In genomic region chr10:122331615-122332446, GRCh38 we compare ENCODE assay signal across 17 cellular contexts. TPM values are rescaled to one million over a fixed set of nuclear protein-coding genes. Genes with fewer than 3 reads are reported as not detected.
DNase-seq lines count a peak whose midpoint lies in the region; ATAC-seq and TF ChIP-seq lines count a peak whose summit lies in the region.
"Had no signal": no experiment of that assay in that cellular context is flagged by ENCODE, and none has a peak within 500 bp of the region (broad histone marks: within the 10 kb centered on the region; RNA-seq: fewer than 3 reads in every experiment).

No MANE protein-coding gene starts in this region.

- no peaks in the 10 kb centered on the region for H4K20me1 ChIP-seq in hepatocyte (ENCODE audit: insufficient read depth, poor library complexity, severe bottlenecking)

- H2AFZ ChIP-seq in hepatocyte: peak overlapping the region; percentile 29

- H3K9me2 ChIP-seq in hepatocyte (replicated peaks; ENCODE audit: insufficient read depth): no peaks in the 10 kb centered on the region

- no peak for TF ChIP-seq POLR2A in testis (IDR thresholded peaks at IDR 0.05)

- no peaks in the 10 kb centered on the region for H3K79me2 ChIP-seq in hepatocyte

- H3K27ac ChIP-seq in hepatocyte: peak overlapping the region; percentile 53
- no peak overlapping the region for H3K27ac ChIP-seq in testis
- H3K27ac ChIP-seq: SJCRH30 had no signal

- H3K9me3 ChIP-seq in hepatocyte (ENCODE audit: low read depth): no peaks in the 10 kb centered on the region
- no peaks in the 10 kb centered on the region for H3K9me3 ChIP-seq in testis
- H3K9me3 ChIP-seq: SJCRH30 had no signal

- 77% methylated on average over 16 of the region's 16 CpGs for WGBS in hepatocyte (ENCODE audit: low lambda C conversion rate, missing lambda C conversion rate)
- WGBS in testis, 2 donors: 80 to 84% methylated on average over 16 of the region's 16 CpGs

- TF ChIP-seq CTCF in hepatocyte (IDR thresholded peaks at IDR 0.05; ENCODE audit: poor library complexity): no peak
- no peak for TF ChIP-seq CTCF in testis (IDR thresholded peaks at IDR 0.05)

- H3K4me2 ChIP-seq in hepatocyte: peak overlapping the region; percentile 45

- intact Hi-C loops in testis (cut with DNase I; ENCODE audit: low total_unique reads): no loop called here

- ATAC-seq in HG02981 (IDR thresholded peaks at IDR 0.05; ENCODE audit: unreplicated experiment) (no peak), HG03460 (IDR thresholded peaks at IDR 0.05; ENCODE audit: unreplicated experiment) (no peak)
- ATAC-seq: activated CD8-positive, alpha-beta T cell treated with anti-CD3 and anti-CD28 coated beads for 36 hours; activated T-helper 17 cell treated with anti-CD3 and anti-CD28 coated beads, Interleukin-2, amount 50 U/mL, for 72 hours; natural killer cell treated with Interleukin-12 subunit alpha and Interleukin-12 subunit beta and Interleukin-15 and Interleukin-18, amount 100 ng/mL, for 72 hours had no signal

- peak; percentile 80 for DNase-seq in Ammon's horn (ENCODE audit: low spot score)
- peak; percentile 61 for DNase-seq in RPMI7951 (ENCODE audit: low read depth)
- DNase-seq in hepatocyte (ENCODE audit: low spot score): no peak
- DNase-seq in nucleus accumbens (lab: John Stamatoyannopoulos, UW): peak in 38 of 56 donors; percentile 9 to 66 (median 43)
- no peak for DNase-seq in DMS153 (lab: John Stamatoyannopoulos, UW)
- DNase-seq in testis: no peak
- DNase-seq: activated CD8-positive, alpha-beta T cell treated with anti-CD3 and anti-CD28 coated beads for 36 hours; CD4-positive, alpha-beta T cell; HCEC 1CT; NCI-H146; NCI-H2227 treated with DMSO at 0.1 percent for 48 hours; SJCRH30; stimulated activated naive CD4-positive, alpha-beta T cell had no signal

- H3K4me3 ChIP-seq in hepatocyte (no peak overlapping the region), testis (no peak overlapping the region)
- H3K4me3 ChIP-seq: SJCRH30 had no signal

- H3K4me1 ChIP-seq in hepatocyte (ENCODE audit: insufficient read depth) (no peaks in the 10 kb centered on the region), testis (no peaks in the 10 kb centered on the region)
- H3K4me1 ChIP-seq: SJCRH30 had no signal

- H3K36me3 ChIP-seq in hepatocyte (replicated peaks; ENCODE audit: insufficient read depth, low read depth) (no peaks in the 10 kb centered on the region), testis (ENCODE audit: low read depth, missing control alignments) (no peaks in the 10 kb centered on the region)
- H3K36me3 ChIP-seq: SJCRH30 had no signal

- H3K27me3 ChIP-seq in hepatocyte: no peaks in the 10 kb centered on the region
- H3K27me3 ChIP-seq in testis: no peaks in the 10 kb centered on the region

RNA-seq across cellular contexts. Expression of gene PLEKHA1, which starts 42.7 kb away (rescaled TPM):
- total RNA-seq in RPMI7951 (2014; rRNA removed; shearing (Covaris generic)): 10.0 and 15.8 TPM in 2 replicates
- total RNA-seq in hepatocyte: 60.9 and 62.6 TPM in 2 replicates
- polyA plus RNA-seq in hepatocyte: 54.0 and 60.2 TPM in 2 replicates
- total RNA-seq in testis: 10 to 100 TPM; 27.6 to 35.7 TPM
- 66.6 TPM for polyA plus RNA-seq in testis (ENCODE audit: insufficient read depth, low read depth, low replicate concordance)

Comparison
In these comparisons a context has a peak if more than half of its experiments do, and no peak if none do; other contexts are left out.
1. DNase-seq: peak in Ammon's horn (single experiment), RPMI7951 (single experiment) and nucleus accumbens (38 of 56); none in hepatocyte (single experiment), DMS153 (single experiment) and testis (single experiment).